In the genomic region with DNA sequence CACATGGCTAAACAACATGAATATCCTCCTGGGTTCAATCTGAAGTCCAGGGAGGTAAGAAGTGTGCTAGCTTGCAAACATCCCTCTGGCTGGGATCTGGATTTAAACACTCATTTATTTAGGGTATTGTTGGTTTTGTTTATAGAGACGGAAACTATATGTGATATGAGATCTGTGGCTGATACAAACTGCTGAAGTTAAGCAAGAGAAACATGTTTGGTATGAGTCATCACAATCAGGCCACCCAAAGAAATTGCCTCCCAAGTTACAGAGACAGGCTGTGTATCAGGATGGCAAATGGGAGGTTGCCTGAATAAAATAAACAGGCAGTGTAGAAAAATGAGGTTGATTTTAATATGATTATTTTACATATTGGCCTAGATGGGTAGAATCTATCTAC, we compare ENCODE assay signal across 1 cellular context.
TF ChIP-seq lines count a peak whose summit lies in the region.

No MANE protein-coding gene starts in this region.

TF ChIP-seq in GM23338, 12 proteins besides CTCF, POLR2A, EP300 and RAD21:
- TF ChIP-seq REST (IDR thresholded peaks at IDR 0.05; ENCODE audit: unreplicated experiment) (no peak), JUNB (IDR thresholded peaks at IDR 0.05; ENCODE audit: unreplicated experiment) (no peak), ZNF114 (CRISPR knock-in tag; IDR thresholded peaks at IDR 0.05) (no peak), POLR2AphosphoS5 (IDR thresholded peaks at IDR 0.05; ENCODE audit: low read depth) (no peak), NANOG (IDR thresholded peaks at IDR 0.05; ENCODE audit: borderline replicate concordance) (no peak), CREB1 (CRISPR knock-in tag; IDR thresholded peaks at IDR 0.05; ENCODE audit: low read depth) (no peak), ZNF331 (CRISPR knock-in tag; IDR thresholded peaks at IDR 0.05; ENCODE audit: low read depth) (no peak), EZH2 (IDR thresholded peaks at IDR 0.05; ENCODE audit: low read depth, unreplicated experiment) (no peak), STAT1 (IDR thresholded peaks at IDR 0.05; ENCODE audit: unreplicated experiment) (no peak), ETS1 (IDR thresholded peaks at IDR 0.05) (no peak), EZH2phosphoT487 (IDR thresholded peaks at IDR 0.05; ENCODE audit: unreplicated experiment) (no peak)
- TF ChIP-seq, protein P1, sequence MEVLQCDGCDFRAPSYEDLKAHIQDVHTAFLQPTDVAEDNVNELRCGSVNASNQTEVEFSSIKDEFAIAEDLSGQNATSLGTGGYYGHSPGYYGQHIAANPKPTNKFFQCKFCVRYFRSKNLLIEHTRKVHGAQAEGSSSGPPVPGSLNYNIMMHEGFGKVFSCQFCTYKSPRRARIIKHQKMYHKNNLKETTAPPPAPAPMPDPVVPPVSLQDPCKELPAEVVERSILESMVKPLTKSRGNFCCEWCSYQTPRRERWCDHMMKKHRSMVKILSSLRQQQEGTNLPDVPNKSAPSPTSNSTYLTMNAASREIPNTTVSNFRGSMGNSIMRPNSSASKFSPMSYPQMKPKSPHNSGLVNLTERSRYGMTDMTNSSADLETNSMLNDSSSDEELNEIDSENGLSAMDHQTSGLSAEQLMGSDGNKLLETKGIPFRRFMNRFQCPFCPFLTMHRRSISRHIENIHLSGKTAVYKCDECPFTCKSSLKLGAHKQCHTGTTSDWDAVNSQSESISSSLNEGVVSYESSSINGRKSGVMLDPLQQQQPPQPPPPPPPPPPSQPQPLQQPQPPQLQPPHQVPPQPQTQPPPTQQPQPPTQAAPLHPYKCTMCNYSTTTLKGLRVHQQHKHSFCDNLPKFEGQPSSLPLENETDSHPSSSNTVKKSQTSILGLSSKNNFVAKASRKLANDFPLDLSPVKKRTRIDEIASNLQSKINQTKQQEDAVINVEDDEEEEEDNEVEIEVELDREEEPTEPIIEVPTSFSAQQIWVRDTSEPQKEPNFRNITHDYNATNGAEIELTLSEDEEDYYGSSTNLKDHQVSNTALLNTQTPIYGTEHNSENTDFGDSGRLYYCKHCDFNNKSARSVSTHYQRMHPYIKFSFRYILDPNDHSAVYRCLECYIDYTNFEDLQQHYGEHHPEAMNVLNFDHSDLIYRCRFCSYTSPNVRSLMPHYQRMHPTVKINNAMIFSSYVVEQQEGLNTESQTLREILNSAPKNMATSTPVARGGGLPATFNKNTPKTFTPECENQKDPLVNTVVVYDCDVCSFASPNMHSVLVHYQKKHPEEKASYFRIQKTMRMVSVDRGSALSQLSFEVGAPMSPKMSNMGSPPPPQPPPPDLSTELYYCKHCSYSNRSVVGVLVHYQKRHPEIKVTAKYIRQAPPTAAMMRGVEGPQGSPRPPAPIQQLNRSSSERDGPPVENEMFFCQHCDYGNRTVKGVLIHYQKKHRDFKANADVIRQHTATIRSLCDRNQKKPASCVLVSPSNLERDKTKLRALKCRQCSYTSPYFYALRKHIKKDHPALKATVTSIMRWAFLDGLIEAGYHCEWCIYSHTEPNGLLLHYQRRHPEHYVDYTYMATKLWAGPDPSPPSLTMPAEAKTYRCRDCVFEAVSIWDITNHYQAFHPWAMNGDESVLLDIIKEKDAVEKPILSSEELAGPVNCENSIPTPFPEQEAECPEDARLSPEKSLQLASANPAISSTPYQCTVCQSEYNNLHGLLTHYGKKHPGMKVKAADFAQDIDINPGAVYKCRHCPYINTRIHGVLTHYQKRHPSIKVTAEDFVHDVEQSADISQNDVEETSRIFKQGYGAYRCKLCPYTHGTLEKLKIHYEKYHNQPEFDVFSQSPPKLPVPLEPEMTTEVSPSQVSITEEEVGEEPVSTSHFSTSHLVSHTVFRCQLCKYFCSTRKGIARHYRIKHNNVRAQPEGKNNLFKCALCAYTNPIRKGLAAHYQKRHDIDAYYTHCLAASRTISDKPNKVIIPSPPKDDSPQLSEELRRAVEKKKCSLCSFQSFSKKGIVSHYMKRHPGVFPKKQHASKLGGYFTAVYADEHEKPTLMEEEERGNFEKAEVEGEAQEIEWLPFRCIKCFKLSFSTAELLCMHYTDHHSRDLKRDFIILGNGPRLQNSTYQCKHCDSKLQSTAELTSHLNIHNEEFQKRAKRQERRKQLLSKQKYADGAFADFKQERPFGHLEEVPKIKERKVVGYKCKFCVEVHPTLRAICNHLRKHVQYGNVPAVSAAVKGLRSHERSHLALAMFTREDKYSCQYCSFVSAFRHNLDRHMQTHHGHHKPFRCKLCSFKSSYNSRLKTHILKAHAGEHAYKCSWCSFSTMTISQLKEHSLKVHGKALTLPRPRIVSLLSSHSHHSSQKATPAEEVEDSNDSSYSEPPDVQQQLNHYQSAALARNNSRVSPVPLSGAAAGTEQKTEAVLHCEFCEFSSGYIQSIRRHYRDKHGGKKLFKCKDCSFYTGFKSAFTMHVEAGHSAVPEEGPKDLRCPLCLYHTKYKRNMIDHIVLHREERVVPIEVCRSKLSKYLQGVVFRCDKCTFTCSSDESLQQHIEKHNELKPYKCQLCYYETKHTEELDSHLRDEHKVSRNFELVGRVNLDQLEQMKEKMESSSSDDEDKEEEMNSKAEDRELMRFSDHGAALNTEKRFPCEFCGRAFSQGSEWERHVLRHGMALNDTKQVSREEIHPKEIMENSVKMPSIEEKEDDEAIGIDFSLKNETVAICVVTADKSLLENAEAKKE (CRISPR knock-in tag; IDR thresholded peaks at IDR 0.05), result no peak
